ENCODE assay signal across 8 cellular contexts in the genomic region with DNA sequence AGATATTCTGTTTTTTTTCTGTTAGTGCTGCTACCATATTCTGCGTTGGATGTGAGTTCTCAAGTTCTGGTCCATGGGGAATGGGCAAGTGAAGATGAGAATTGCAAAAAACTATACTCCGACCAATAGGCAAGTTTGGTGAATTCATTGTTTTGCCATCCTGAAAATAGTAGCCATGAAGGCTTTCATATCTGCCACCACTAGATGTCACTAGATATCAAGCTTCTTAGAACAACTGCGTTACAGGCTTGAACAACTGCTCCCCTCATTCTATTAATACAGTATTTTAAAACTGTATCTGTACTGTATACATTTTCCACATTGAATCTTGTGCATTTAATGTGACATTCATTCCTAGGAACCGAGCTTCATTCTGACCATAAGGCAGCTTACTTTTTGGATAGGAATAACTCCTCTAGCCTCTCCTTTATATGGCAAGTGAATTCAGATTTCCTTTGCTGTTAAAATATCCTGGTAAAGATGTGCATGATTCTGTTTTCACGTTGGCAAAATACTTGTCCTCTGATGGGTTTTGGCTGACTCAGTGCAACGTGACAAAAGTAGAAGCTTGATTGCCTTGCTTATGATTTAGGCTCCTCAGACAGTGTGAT.
DNase-seq lines count a peak whose midpoint lies in the region; ATAC-seq and TF ChIP-seq lines count a peak whose summit lies in the region.

No MANE protein-coding gene starts in this region.

- H3K9me3 ChIP-seq in OCI-LY3 (ENCODE audit: insufficient read depth, low read length) = no peaks in the 10 kb centered on the region

- peaks cover 9% of the 10 kb centered on the region; the same call in 1 of the 2 replicates for H3K27me3 ChIP-seq in OCI-LY3 (ENCODE audit: low read depth, low read length)

- no peaks in the 10 kb centered on the region for H3K4me1 ChIP-seq in OCI-LY3 (ENCODE audit: low read length)

- TF ChIP-seq CTCF in OCI-LY3 (IDR thresholded peaks at IDR 0.05; ENCODE audit: low read depth, low read length) (peak; percentile 76), type B pancreatic cell (conservative IDR thresholded peaks at IDR 0.05) (peak; percentile 95)

- H3K4me1 Mint-ChIP-seq in type B pancreatic cell (ENCODE audit: unreplicated experiment) = peaks cover 6% of the 10 kb centered on the region

- no peaks in the 10 kb centered on the region for H3K79me2 ChIP-seq in OCI-LY3 (ENCODE audit: low read length)

- peaks cover 32% of the 10 kb centered on the region for H3K27me3 Mint-ChIP-seq in type B pancreatic cell

- H3K4me2 ChIP-seq in OCI-LY3 (ENCODE audit: low read length) = no peak overlapping the region

- no peak overlapping the region for H2AFZ ChIP-seq in OCI-LY3 (ENCODE audit: low read depth, low read length)

- no peak overlapping the region for H3K27ac ChIP-seq in OCI-LY3 (ENCODE audit: low read length)

- no peak overlapping the region for H3K9ac ChIP-seq in OCI-LY3 (ENCODE audit: low read length)

- no peak overlapping the region for H3K4me3 ChIP-seq in Jurkat, Clone E6-1 (ENCODE audit: low read length)
- no peak overlapping the region for H3K4me3 ChIP-seq in OCI-LY3 (ENCODE audit: low read length)

- H3K4me3 Mint-ChIP-seq in type B pancreatic cell = no peak overlapping the region

- no peaks in the 10 kb centered on the region for H3K9me3 Mint-ChIP-seq in type B pancreatic cell

- no peaks in the 10 kb centered on the region for H3K36me3 ChIP-seq in OCI-LY3 (replicated peaks; ENCODE audit: low read depth, low read length)

- DNase-seq in DMS114 treated with DMSO at 0.1 percent for 48 hours (lab: John Stamatoyannopoulos, UW; ENCODE audit: unreplicated experiment) = peak; percentile 69
- peak; percentile 64 for DNase-seq in Jurkat, Clone E6-1 (ENCODE audit: low read depth, low spot score)
- DNase-seq in cerebellar cortex (ENCODE audit: low spot score) = peak; percentile 72
- DNase-seq in left kidney (ENCODE audit: low read depth, low spot score) = peak; percentile 83
- DNase-seq in type B pancreatic cell (ENCODE audit: extremely low spot score, unreplicated experiment) = no peak
- DNase-seq in ureter (ENCODE audit: low spot score) = no peak

- H3K36me3 Mint-ChIP-seq in type B pancreatic cell = no peaks in the 10 kb centered on the region

- H3K27ac Mint-ChIP-seq in type B pancreatic cell = no peak overlapping the region

- peak; percentile 71 for ATAC-seq in GM19452 (IDR thresholded peaks at IDR 0.05; ENCODE audit: unreplicated experiment)

- H4K20me1 ChIP-seq in OCI-LY3 (ENCODE audit: insufficient read depth, low read length) = no peaks in the 10 kb centered on the region

Comparison
In these comparisons a context has a peak if more than half of its experiments do, and no peak if none do; other contexts are left out.
1. DNase-seq: peak in DMS114 treated with DMSO at 0.1 percent for 48 hours (single experiment), Jurkat, Clone E6-1 (single experiment), cerebellar cortex (single experiment) and left kidney (single experiment); none in type B pancreatic cell (single experiment) and ureter (single experiment).